ENCODE assay signal across 24 cellular contexts in genomic region chr15:57129064-57129463, GRCh38.
DNase-seq lines count a peak whose midpoint lies in the region; ATAC-seq, FAIRE-seq and TF ChIP-seq lines count a peak whose summit lies in the region.
"Had no signal": no experiment of that assay in that cellular context is flagged by ENCODE, and none has a peak within 500 bp of the region (broad histone marks: within the 10 kb centered on the region; RNA-seq: fewer than 3 reads in every experiment).

No MANE protein-coding gene starts in this region.

- H3K9me3 Mint-ChIP-seq in stimulated activated naive CD8-positive, alpha-beta T cell treated with anti-CD3 and anti-CD28 coated beads, Interleukin-15, amount 100 ng/mL, for 72 hours = no peaks in the 10 kb centered on the region
- H3K9me3 Mint-ChIP-seq in astrocyte (ENCODE audit: unreplicated experiment) = no peaks in the 10 kb centered on the region
- H3K9me3 Mint-ChIP-seq: CD14-positive monocyte, HFFc6 had no signal

- no peak for TF ChIP-seq CTCF in astrocyte (IDR thresholded peaks at IDR 0.05; ENCODE audit: insufficient read depth, low read depth, low read length)

- peaks cover 7% of the 10 kb centered on the region for H3K4me1 ChIP-seq in astrocyte (ENCODE audit: insufficient read depth, low read length)
- H3K4me1 ChIP-seq: A549 had no signal

- peaks cover 11% of the 10 kb centered on the region for H4K20me1 ChIP-seq in astrocyte (ENCODE audit: insufficient read depth, low read length)

- peak; percentile 69 for ATAC-seq in stimulated activated naive CD8-positive, alpha-beta T cell treated with anti-CD3 and anti-CD28 coated beads, Interleukin-15, amount 100 ng/mL, for 72 hours
- no peak for ATAC-seq in stimulated activated naive CD8-positive, alpha-beta T cell treated with anti-CD3 and anti-CD28 coated beads, Interleukin-15, Interleukin-2, amounts not matched to agents 100 U/mL and 50 U/mL, for 24 hours
- ATAC-seq in HG03469 (IDR thresholded peaks at IDR 0.05; ENCODE audit: unreplicated experiment) = no peak
- ATAC-seq: A549 had no signal

- H2AFZ ChIP-seq in astrocyte (ENCODE audit: low read depth, low read length) = no peak overlapping the region

- no peak overlapping the region for H3K27ac Mint-ChIP-seq in stimulated activated naive CD8-positive, alpha-beta T cell treated with anti-CD3 and anti-CD28 coated beads, Interleukin-15, amount 100 ng/mL, for 72 hours
- no peak overlapping the region for H3K27ac Mint-ChIP-seq in astrocyte (ENCODE audit: unreplicated experiment)
- H3K27ac Mint-ChIP-seq: CD14-positive monocyte; CD4-positive, alpha-beta memory T cell; HFFc6 had no signal

- no peaks in the 10 kb centered on the region for H3K27me3 ChIP-seq in astrocyte (ENCODE audit: insufficient read depth, low read length)
- H3K27me3 ChIP-seq: BE2C; BLaER1 treated with 17β-estradiol and CSF1 and Interleukin-3, amounts not matched to agents 10 nM and 100 nM had no signal

- H3K9ac ChIP-seq in astrocyte (ENCODE audit: low read length) = no peak overlapping the region
- H3K9ac ChIP-seq: BLaER1 treated with 17β-estradiol and CSF1 and Interleukin-3, amounts not matched to agents 10 nM and 100 nM had no signal

- no peak overlapping the region for H3K4me3 ChIP-seq in astrocyte (ENCODE audit: insufficient read depth, low read depth, low read length)
- H3K4me3 ChIP-seq: A549; BLaER1 treated with 17β-estradiol and CSF1 and Interleukin-3, amounts not matched to agents 10 nM and 100 nM; HAP-1 had no signal

- H3K4me1 Mint-ChIP-seq in stimulated activated naive CD8-positive, alpha-beta T cell treated with anti-CD3 and anti-CD28 coated beads, Interleukin-15, amount 100 ng/mL, for 72 hours = peaks cover 48% of the 10 kb centered on the region
- H3K4me1 Mint-ChIP-seq in astrocyte (ENCODE audit: low read depth, unreplicated experiment) = peaks cover 8% of the 10 kb centered on the region

- no peaks in the 10 kb centered on the region for H3K27me3 Mint-ChIP-seq in stimulated activated naive CD8-positive, alpha-beta T cell treated with anti-CD3 and anti-CD28 coated beads, Interleukin-15, amount 100 ng/mL, for 72 hours
- H3K27me3 Mint-ChIP-seq in astrocyte (ENCODE audit: low read depth, unreplicated experiment) = no peaks in the 10 kb centered on the region
- H3K27me3 Mint-ChIP-seq: CD4-positive, alpha-beta memory T cell had no signal

- H3K9me3 ChIP-seq in astrocyte (ENCODE audit: insufficient read depth, low read depth, low read length) = no peaks in the 10 kb centered on the region
- H3K9me3 ChIP-seq: A549, BE2C, HAP-1 had no signal

- peaks cover 22% of the 10 kb centered on the region for H3K79me2 ChIP-seq in astrocyte (ENCODE audit: insufficient read depth, low read length)

- DNase-seq in stimulated activated naive CD8-positive, alpha-beta T cell treated with anti-CD3 and anti-CD28 coated beads, Interleukin-15, amount 100 ng/mL, for 72 hours = no peak
- DNase-seq in stimulated activated naive CD8-positive, alpha-beta T cell treated with anti-CD3 and anti-CD28 coated beads, Interleukin-15, Interleukin-2, amounts not matched to agents 100 U/mL and 50 U/mL, for 24 hours = no peak
- no peak for DNase-seq in GM19239 (ENCODE audit: insufficient read length, low spot score)
- DNase-seq in astrocyte (ENCODE audit: low read depth) = no peak
- no peak for DNase-seq in urothelium cell line (ENCODE audit: low spot score)
- DNase-seq in NCI-H2081 treated with DMSO at 0.1 percent for 48 hours (lab: John Stamatoyannopoulos, UW) = no peak
- DNase-seq: 8988T; ACHN; AML-193; BE2C; Calu3; CD4-positive, alpha-beta memory T cell; COR-L47; DMS53; DMS79 treated with DMSO at 0.1 percent for 48 hours; GF-D8; GOT3; HFFc6 had no signal

- no peak overlapping the region for H3K4me3 Mint-ChIP-seq in stimulated activated naive CD8-positive, alpha-beta T cell treated with anti-CD3 and anti-CD28 coated beads, Interleukin-15, amount 100 ng/mL, for 72 hours
- H3K4me3 Mint-ChIP-seq in astrocyte (ENCODE audit: unreplicated experiment) = no peak overlapping the region
- H3K4me3 Mint-ChIP-seq: CD14-positive monocyte; CD4-positive, alpha-beta memory T cell; HFFc6 had no signal

- H3K27ac ChIP-seq in astrocyte (ENCODE audit: low read depth, low read length) = no peak overlapping the region
- H3K27ac ChIP-seq: A549; BLaER1 treated with 17β-estradiol and CSF1 and Interleukin-3, amounts not matched to agents 10 nM and 100 nM had no signal

- H3K4me2 ChIP-seq in astrocyte (ENCODE audit: low read length) = no peak overlapping the region
- H3K4me2 ChIP-seq: A549; BLaER1 treated with 17β-estradiol and CSF1 and Interleukin-3, amounts not matched to agents 10 nM and 100 nM had no signal

- peak; percentile 74 for FAIRE-seq in GM19239 (lab: Jason Lieb, UNC)
- FAIRE-seq in astrocyte (lab: Jason Lieb, UNC) = peak; percentile 9
- no peak for FAIRE-seq in urothelium cell line (lab: Jason Lieb, UNC)
- FAIRE-seq: H54 had no signal

- peaks cover under 1% of the 10 kb centered on the region for H3K36me3 Mint-ChIP-seq in astrocyte (ENCODE audit: low read depth, unreplicated experiment)

- peaks cover 4% of the 10 kb centered on the region for H3K36me3 ChIP-seq in astrocyte (ENCODE audit: insufficient read depth, low read length)
- H3K36me3 ChIP-seq: HAP-1 had no signal
